Comparison of ENCODE assay signal across 18 cellular contexts in the genomic region with DNA sequence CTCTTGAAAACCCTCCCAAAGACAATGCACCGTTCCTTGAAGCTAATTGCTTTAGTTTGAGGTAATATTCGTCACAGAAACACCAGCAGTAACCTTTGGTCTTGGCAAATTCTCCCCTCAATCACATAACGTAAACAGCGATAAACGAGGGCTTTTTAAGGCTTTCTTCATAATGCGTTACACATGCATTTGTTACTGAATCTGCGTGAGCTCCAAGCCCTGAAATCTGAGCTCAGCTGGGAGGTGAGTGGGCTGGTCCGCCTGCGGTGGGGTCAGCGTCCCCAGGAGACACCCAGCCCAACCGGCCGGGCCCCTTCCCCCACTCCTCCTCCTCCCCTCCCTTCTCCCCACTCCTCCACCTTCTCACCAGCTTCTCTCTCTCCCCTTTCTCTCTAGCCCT.
DNase-seq lines count a peak whose midpoint lies in the region; TF ChIP-seq lines count a peak whose summit lies in the region.
"Had no signal": no experiment of that assay in that cellular context is flagged by ENCODE, and none has a peak within 500 bp of the region (broad histone marks: within the 10 kb centered on the region; RNA-seq: fewer than 3 reads in every experiment).

No MANE protein-coding gene starts in this region.

- TF ChIP-seq EP300 in esophagus muscularis mucosa (IDR thresholded peaks at IDR 0.05) = no peak

- H3K4me1 Mint-ChIP-seq in nephron = peaks cover 8% of the 10 kb centered on the region

- H3K4me1 ChIP-seq in esophagus muscularis mucosa = peaks cover 0 to 7% (median 3%) of the 10 kb centered on the region in 4 donors
- H3K4me1 ChIP-seq: Caco-2, Peyer's patch had no signal

- intact Hi-C loops in esophagus muscularis mucosa (cut with DNase I) = no loop called here

- peaks cover 0 to 57% (median 7%) of the 10 kb centered on the region in 4 donors for H3K27me3 ChIP-seq in esophagus muscularis mucosa
- H3K27me3 ChIP-seq: Peyer's patch had no signal

- H3K36me3 Mint-ChIP-seq in nephron (ENCODE audit: low read depth) = no peaks in the 10 kb centered on the region

- H3K27ac Mint-ChIP-seq in nephron = peak overlapping the region in 2 of 3 experiments; percentile 3 to 76
- H3K27ac Mint-ChIP-seq: CD4-positive, alpha-beta T cell had no signal

- no peak for TF ChIP-seq POLR2A in esophagus muscularis mucosa (IDR thresholded peaks at IDR 0.05; ENCODE audit: low read depth)

- peaks cover 8% of the 10 kb centered on the region for H3K27me3 Mint-ChIP-seq in nephron (ENCODE audit: low read depth)

- H3K9me3 ChIP-seq in esophagus muscularis mucosa = no peaks in the 10 kb centered on the region
- H3K9me3 ChIP-seq: Caco-2, Peyer's patch had no signal

- H3K4me3 Mint-ChIP-seq in nephron = peak overlapping the region in 2 of 3 experiments; percentile 7 to 60
- H3K4me3 Mint-ChIP-seq: CD4-positive, alpha-beta T cell had no signal

- no peaks in the 10 kb centered on the region for H3K36me3 ChIP-seq in esophagus muscularis mucosa
- H3K36me3 ChIP-seq: Peyer's patch had no signal

- H3K9me3 Mint-ChIP-seq in nephron = no peaks in the 10 kb centered on the region
- H3K9me3 Mint-ChIP-seq: CD4-positive, alpha-beta T cell had no signal

- 32% methylated on average over 12 of the region's 12 CpGs for WGBS in esophagus muscularis mucosa

- no peak overlapping the region for H3K27ac ChIP-seq in esophagus muscularis mucosa (replicated peaks in 1 of 4)
- H3K27ac ChIP-seq: Peyer's patch had no signal

- TF ChIP-seq CTCF in esophagus muscularis mucosa (IDR thresholded peaks at IDR 0.05) = no peak
- TF ChIP-seq CTCF in nephron (IDR thresholded peaks at IDR 0.05; ENCODE audit: unreplicated experiment in 3 of 3) = no peak

- no peak overlapping the region for H3K4me3 ChIP-seq in esophagus muscularis mucosa
- H3K4me3 ChIP-seq: Peyer's patch had no signal

- DNase-seq in NCI-H748 (lab: John Stamatoyannopoulos, UW; ENCODE audit: unreplicated experiment) (peak; percentile 28), NCI-H748 treated with DMSO at 0.1 percent for 48 hours (lab: John Stamatoyannopoulos, UW) (no peak), esophagus muscularis mucosa (ENCODE audit: extremely low spot score) (peak; percentile 53), NCI-H345 treated with DMSO at 0.1 percent for 48 hours (lab: John Stamatoyannopoulos, UW; ENCODE audit: unreplicated experiment) (no peak), globus pallidus (ENCODE audit: low spot score) (no peak)
- DNase-seq in central memory CD4-positive, alpha-beta T cell = no peak
- DNase-seq in activated CD8-positive, alpha-beta memory T cell treated with anti-CD3 and anti-CD28 coated beads, Interleukin-2, amount 50 U/mL, for 48 hours = no peak
- DNase-seq: Caco-2; CD4-positive, alpha-beta T cell; GOT3; KG1; NCI-H187 treated with DMSO at 0.1 percent for 48 hours; NCI-H2171 treated with DMSO at 0.1 percent for 48 hours; NCI-H446 treated with DMSO at 0.1 percent for 48 hours; NCI-H69; NK-92 treated with Interleukin-12 subunit alpha and Interleukin-12 subunit beta, amount 100 ng/mL, for 24 hours; Peyer's patch had no signal

Comparison
In these comparisons a context has a peak if more than half of its experiments do, and no peak if none do; other contexts are left out.
1. DNase-seq: peak in NCI-H748 (single experiment) and esophagus muscularis mucosa (single experiment); none in NCI-H748 treated with DMSO at 0.1 percent for 48 hours (single experiment), NCI-H345 treated with DMSO at 0.1 percent for 48 hours (single experiment), central memory CD4-positive, alpha-beta T cell (single experiment), globus pallidus (single experiment) and activated CD8-positive, alpha-beta memory T cell treated with anti-CD3 and anti-CD28 coated beads, Interleukin-2, amount 50 U/mL, for 48 hours (single experiment).